8 cellular contexts compared by ENCODE assay signal in genomic region chr7:116138202-116138801, GRCh38.
DNase-seq lines count a peak whose midpoint lies in the region; ATAC-seq, FAIRE-seq and TF ChIP-seq lines count a peak whose summit lies in the region.

No MANE protein-coding gene starts in this region.

- H3K36me3 ChIP-seq in IMR-90 (ENCODE audit: control insufficient read depth, insufficient read depth, low read length) (no peaks in the 10 kb centered on the region), endodermal cell (ENCODE audit: control insufficient read depth, insufficient read depth, low read length) (no peaks in the 10 kb centered on the region), mesendoderm (ENCODE audit: control insufficient read depth, insufficient read depth, low read length) (no peaks in the 10 kb centered on the region)

- H2BK120ac ChIP-seq in IMR-90 (ENCODE audit: low read depth, low read length): peak overlapping the region; percentile 58; the same call in 1 of the 2 replicates
- H2BK120ac ChIP-seq in mesendoderm (ENCODE audit: low read depth, low read length): no peak overlapping the region

- H3K4me1 ChIP-seq in IMR-90 (ENCODE audit: control insufficient read depth, insufficient read depth, low read length) (peaks cover 9% of the 10 kb centered on the region), endodermal cell (ENCODE audit: control insufficient read depth, insufficient read depth, low read length) (no peaks in the 10 kb centered on the region), mesendoderm (ENCODE audit: control insufficient read depth, low read depth, low read length) (no peaks in the 10 kb centered on the region)

- H3K4me3 ChIP-seq in IMR-90 (ENCODE audit: insufficient read depth, low read depth, low read length) (no peak overlapping the region), endodermal cell (ENCODE audit: low read length) (no peak overlapping the region), mesendoderm (ENCODE audit: low read length) (no peak overlapping the region)

- H3K56ac ChIP-seq in IMR-90 (ENCODE audit: extremely low read depth, insufficient read depth, low read length) (no peak overlapping the region), mesendoderm (ENCODE audit: low read length) (no peak overlapping the region)

- peak; percentile 86 for ATAC-seq in GM21825 (IDR thresholded peaks at IDR 0.05; ENCODE audit: unreplicated experiment)
- peak; percentile 90 for ATAC-seq in IMR-90 (ENCODE audit: low read depth)

- H3K4me2 ChIP-seq in IMR-90 (ENCODE audit: low read depth, low read length) (no peak overlapping the region), mesendoderm (ENCODE audit: low read length) (no peak overlapping the region)

- no peaks in the 10 kb centered on the region for H3K9me3 ChIP-seq in IMR-90 (ENCODE audit: control insufficient read depth, insufficient read depth, low read length)
- H3K9me3 ChIP-seq in endodermal cell (ENCODE audit: control insufficient read depth, low read length): no peaks in the 10 kb centered on the region

- no peak overlapping the region for H2AFZ ChIP-seq in IMR-90 (replicated peaks; ENCODE audit: low read length, poor library complexity)

- no peak overlapping the region for H3K27ac Mint-ChIP-seq in endodermal cell

- TF ChIP-seq CTCF in IMR-90 (conservative IDR thresholded peaks at IDR 0.05; ENCODE audit: low read depth, low read length): peak; percentile 88
- TF ChIP-seq CTCF in endodermal cell (conservative IDR thresholded peaks at IDR 0.05): peak; percentile 86

- FAIRE-seq in RCC 7860 (lab: Jason Lieb, UNC): peak; percentile 92

- no peak overlapping the region for H3K4ac ChIP-seq in IMR-90 (ENCODE audit: low read depth, low read length)
- H3K4ac ChIP-seq in mesendoderm (ENCODE audit: low read depth, low read length): no peak overlapping the region

- POLR2A ChIA-PET in IMR-90 (lab: Charles Lee; ENCODE audit: unreplicated experiment): interaction anchor here (0.6 kb wide), 1 partner anchor 389 kb away, joined by 4 read pairs; no protein-coding TSS in a partner anchor

- H3K79me2 ChIP-seq in mesendoderm (ENCODE audit: control insufficient read depth, insufficient read depth, low read length): no peaks in the 10 kb centered on the region

- H3K27ac ChIP-seq in IMR-90 (ENCODE audit: insufficient read depth, low read length) (no peak overlapping the region), endodermal cell (ENCODE audit: low read depth, low read length) (no peak overlapping the region), mesendoderm (ENCODE audit: low read depth, low read length) (no peak overlapping the region)

- H3K79me1 ChIP-seq in IMR-90 (ENCODE audit: low read depth in 1 of 2, low read length in 2 of 2) (no peaks in the 10 kb centered on the region), mesendoderm (ENCODE audit: low read length) (no peaks in the 10 kb centered on the region)

- H2BK20ac ChIP-seq in IMR-90 (ENCODE audit: low read depth, low read length): no peak overlapping the region

- no peak overlapping the region for H2AK5ac ChIP-seq in IMR-90 (ENCODE audit: low read depth, low read length)
- H2AK5ac ChIP-seq in mesendoderm (ENCODE audit: low read length): no peak overlapping the region

- H3K23ac ChIP-seq in IMR-90 (ENCODE audit: low read depth, low read length) (no peak overlapping the region), mesendoderm (ENCODE audit: low read length) (no peak overlapping the region)

- H3K14ac ChIP-seq in IMR-90 (replicated peaks; ENCODE audit: low read depth, low read length): no peak overlapping the region

- WGBS in IMR-90 (ENCODE audit: extremely low coverage in 2 of 2, insufficient read length in 1 of 2), 2 experiments: no CpG with 5 or more reads among the region's 2 CpGs
- 14 to 22% methylated on average over 2 of the region's 2 CpGs for WGBS in endodermal cell (ENCODE audit: insufficient coverage in 1 of 2, insufficient read length in 1 of 2), 2 experiments
- no CpG with 5 or more reads among the region's 2 CpGs for WGBS in mesendoderm (ENCODE audit: extremely low coverage, insufficient coverage, low lambda C conversion rate)

- H4K8ac ChIP-seq in IMR-90 (ENCODE audit: low read depth in 2 of 2, low read length in 2 of 2) (no peak overlapping the region), mesendoderm (ENCODE audit: low read depth, low read length) (no peak overlapping the region)

- H3K9me3 Mint-ChIP-seq in endodermal cell: no peaks in the 10 kb centered on the region

- TF ChIP-seq POLR2A in IMR-90 (IDR thresholded peaks at IDR 0.05; ENCODE audit: low read depth, low read length): no peak

- intact Hi-C loops in IMR-90 (cut with micrococcal nuclease): loop anchor here (1.0 to 5.0 kb wide), 4 partner anchors 35 to 669 kb away; partner anchors contain the start of gene CAV1

- TF ChIP-seq RAD21 in IMR-90 (IDR thresholded peaks at IDR 0.05; ENCODE audit: low read length): peak; percentile 84

- BruUV-seq in IMR-90 (replicated peaks; lab: Mats Ljungman, UMichigan): no TSS peak

- dilution Hi-C loops in IMR-90 (cut with HindIII; ENCODE audit: low sequenced_read_pairs, unreplicated experiment): no loop called here

- H3K27me3 ChIP-seq in IMR-90 (ENCODE audit: control insufficient read depth, insufficient read depth, low read length) (no peaks in the 10 kb centered on the region), endodermal cell (ENCODE audit: control insufficient read depth, insufficient read depth, low read length, poor library complexity, severe bottlenecking) (no peaks in the 10 kb centered on the region), mesendoderm (ENCODE audit: insufficient read depth, low read length, poor library complexity) (no peaks in the 10 kb centered on the region)

- no peak overlapping the region for H3K9ac ChIP-seq in IMR-90 (ENCODE audit: low read depth, low read length)
- H3K9ac ChIP-seq in endodermal cell (ENCODE audit: extremely low read depth, low read length, poor library complexity, severe bottlenecking): no peak overlapping the region
- no peak overlapping the region for H3K9ac ChIP-seq in mesendoderm (ENCODE audit: low read length)

- H2BK5ac ChIP-seq in IMR-90 (ENCODE audit: low read depth, low read length, poor library complexity, severe bottlenecking): no peak overlapping the region
- H2BK5ac ChIP-seq in mesendoderm (ENCODE audit: low read length): no peak overlapping the region

- H3K18ac ChIP-seq in IMR-90 (ENCODE audit: low read depth, low read length): no peak overlapping the region
- no peak overlapping the region for H3K18ac ChIP-seq in mesendoderm (ENCODE audit: low read length)

- no peak overlapping the region for H3K4me3 Mint-ChIP-seq in endodermal cell

- H3K36me3 Mint-ChIP-seq in endodermal cell (ENCODE audit: low read depth): no peaks in the 10 kb centered on the region

- no peaks in the 10 kb centered on the region for H3K9me1 ChIP-seq in IMR-90 (ENCODE audit: insufficient read depth, low read length)

- H4K91ac ChIP-seq in IMR-90 (ENCODE audit: insufficient read depth, low read depth, low read length): no peak overlapping the region

- DNase-seq in stimulated activated CD4-positive, alpha-beta T cell treated with anti-CD3 and anti-CD28 coated beads, Interleukin-4, amount 100 ng/mL, for 24 hours: peak; percentile 20
- DNase-seq in stimulated activated CD4-positive, alpha-beta T cell treated with anti-CD3 and anti-CD28 coated beads, Interleukin-2, amount 100 ng/mL, for 24 hours: no peak
- DNase-seq in IMR-90 (peak; percentile 83), RCC 7860 (ENCODE audit: low spot score) (peak; percentile 69), endodermal cell (no peak), mesendoderm (peak; percentile 75), T-helper 9 cell (no peak)

- CTCF ChIA-PET in IMR-90 (lab: Yijun Ruan, JAX): interaction anchor here (0.6 to 1.6 kb wide), 14 partner anchors 11 to 279 kb away, joined by 3 to 5 read pairs (median 3); no protein-coding TSS in a partner anchor

- peaks cover 5% of the 10 kb centered on the region for H3K4me1 Mint-ChIP-seq in endodermal cell

- no peak overlapping the region for H4K5ac ChIP-seq in IMR-90 (ENCODE audit: low read depth, low read length)
- no peak overlapping the region for H4K5ac ChIP-seq in mesendoderm (ENCODE audit: low read length)

- H2AK9ac ChIP-seq in IMR-90 (replicated peaks; ENCODE audit: low read depth, low read length, poor library complexity): no peak overlapping the region

- in situ Hi-C loops in IMR-90 (cut with MboI; ENCODE audit: low sequenced_read_pairs): loop anchor here (5.0 kb wide), 1 partner anchor 99 kb away; no protein-coding TSS in a partner anchor

- no peaks in the 10 kb centered on the region for H4K20me1 ChIP-seq in IMR-90 (ENCODE audit: insufficient read depth, low read length)

- no peaks in the 10 kb centered on the region for H3K27me3 Mint-ChIP-seq in endodermal cell (ENCODE audit: insufficient read depth)

- no peak overlapping the region for H2BK15ac ChIP-seq in IMR-90 (ENCODE audit: low read depth, low read length)
- H2BK15ac ChIP-seq in mesendoderm (replicated peaks; ENCODE audit: low read depth): no peak overlapping the region

TF ChIP-seq in IMR-90, 13 proteins besides CTCF, POLR2A, EP300 and RAD21:
- TF ChIP-seq CHD1 (IDR thresholded peaks at IDR 0.05; ENCODE audit: low read depth, low read length) (no peak), FOS (IDR thresholded peaks at IDR 0.05; ENCODE audit: low read depth, low read length) (no peak), USF2 (IDR thresholded peaks at IDR 0.05; ENCODE audit: low read depth, low read length) (no peak), RCOR1 (IDR thresholded peaks at IDR 0.05; ENCODE audit: insufficient replicate concordance, low read length) (no peak), MAZ (IDR thresholded peaks at IDR 0.05; ENCODE audit: borderline replicate concordance, low read depth, low read length) (no peak), SMC3 (IDR thresholded peaks at IDR 0.05; ENCODE audit: low read depth, low read length) (peak; percentile 72), MAFK (IDR thresholded peaks at IDR 0.05; ENCODE audit: low read depth, low read length) (no peak), BHLHE40 (IDR thresholded peaks at IDR 0.05; ENCODE audit: low read depth, low read length) (no peak), CEBPB (IDR thresholded peaks at IDR 0.05; ENCODE audit: low read depth, low read length) (no peak)

Comparison
In these comparisons a context has a peak if more than half of its experiments do, and no peak if none do; other contexts are left out.
1. DNase-seq: peak in stimulated activated CD4-positive, alpha-beta T cell treated with anti-CD3 and anti-CD28 coated beads, Interleukin-4, amount 100 ng/mL, for 24 hours (single experiment), IMR-90 (single experiment), RCC 7860 (single experiment) and mesendoderm (single experiment); none in stimulated activated CD4-positive, alpha-beta T cell treated with anti-CD3 and anti-CD28 coated beads, Interleukin-2, amount 100 ng/mL, for 24 hours (0 of 2), endodermal cell (single experiment) and T-helper 9 cell (single experiment).